ENCODE assay signal across 9 cellular contexts in genomic region chr2:24926602-24927252, GRCh38. TPM values are rescaled to one million over a fixed set of nuclear protein-coding genes. Genes with fewer than 3 reads are reported as not detected.
DNase-seq lines count a peak whose midpoint lies in the region; ATAC-seq lines count a peak whose summit lies in the region.
"Had no signal": no experiment of that assay in that cellular context is flagged by ENCODE, and none has a peak within 500 bp of the region (broad histone marks: within the 10 kb centered on the region; RNA-seq: fewer than 3 reads in every experiment).

No MANE protein-coding gene starts in this region.

- ATAC-seq in HG02763 (IDR thresholded peaks at IDR 0.05; ENCODE audit: unreplicated experiment), result no peak
- ATAC-seq in GM21526 (IDR thresholded peaks at IDR 0.05; ENCODE audit: low FRiP score, unreplicated experiment), result no peak

- DNase-seq in H7, result peak; percentile 72
- DNase-seq in activated naive CD4-positive, alpha-beta T cell treated with anti-CD3 and anti-CD28 coated beads, Interleukin-2, amount 50 U/mL, for 16 hours, result peak; percentile 68
- peak; percentile 73 for DNase-seq in stimulated activated CD4-positive, alpha-beta T cell treated with anti-CD3 and anti-CD28 coated beads, Interleukin-15, amount 100 ng/mL, for 24 hours
- no peak for DNase-seq in SIG-M5 treated with dmso at 0.1 percent for 504 hours (lab: John Stamatoyannopoulos, UW; ENCODE audit: unreplicated experiment)
- DNase-seq in NCI-H2081 treated with DMSO at 0.1 percent for 48 hours (lab: John Stamatoyannopoulos, UW), result no peak

- H3K9me3 ChIP-seq in iPS-15b (ENCODE audit: control insufficient read depth, insufficient read depth, low read length), result no peaks in the 10 kb centered on the region

- H3K9ac ChIP-seq in iPS-15b (ENCODE audit: low read depth, low read length), result no peak overlapping the region

- H3K36me3 ChIP-seq in H7 (replicated peaks; ENCODE audit: control insufficient read depth, insufficient read depth, low read length) (no peaks in the 10 kb centered on the region), iPS-15b (ENCODE audit: control insufficient read depth, insufficient read depth, low read length) (no peaks in the 10 kb centered on the region)
- H3K36me3 ChIP-seq: cardiac muscle cell had no signal

- no peak overlapping the region for H3K4me3 ChIP-seq in H7 (ENCODE audit: insufficient read depth, low read depth, low read length)
- peak overlapping the region; percentile 50 for H3K4me3 ChIP-seq in iPS-15b (ENCODE audit: low read depth, low read length)
- H3K4me3 ChIP-seq: cardiac muscle cell had no signal

- peaks cover 10% of the 10 kb centered on the region for H3K4me1 ChIP-seq in iPS-15b (ENCODE audit: control insufficient read depth, insufficient read depth, low read length)

- H3K27me3 ChIP-seq in H7 (ENCODE audit: control insufficient read depth, insufficient read depth, low read length) (peaks cover 2% of the 10 kb centered on the region; the same call in 1 of the 2 replicates), iPS-15b (ENCODE audit: control insufficient read depth, insufficient read depth, low read length) (peaks cover 14% of the 10 kb centered on the region)

RNA-seq across cellular contexts. Expression of gene ADCY3, which starts 6.7 kb away (rescaled TPM):
- total RNA-seq in H7 (2014; rRNA removed; shearing (Covaris generic)), result 13.1 and 15.9 TPM in 2 replicates

RNA-seq across cellular contexts. Expression of gene DNAJC27, which starts 45.0 kb away (rescaled TPM):
- total RNA-seq in H7 (2014; rRNA removed; shearing (Covaris generic)), result 2.7 and 4.2 TPM in 2 replicates

Comparison
In these comparisons a context has a peak if more than half of its experiments do, and no peak if none do; other contexts are left out.
1. DNase-seq: peak in H7 (single experiment), activated naive CD4-positive, alpha-beta T cell treated with anti-CD3 and anti-CD28 coated beads, Interleukin-2, amount 50 U/mL, for 16 hours (single experiment) and stimulated activated CD4-positive, alpha-beta T cell treated with anti-CD3 and anti-CD28 coated beads, Interleukin-15, amount 100 ng/mL, for 24 hours (single experiment); none in SIG-M5 treated with dmso at 0.1 percent for 504 hours (single experiment) and NCI-H2081 treated with DMSO at 0.1 percent for 48 hours (single experiment).